ENCODE assay signal across 8 cellular contexts in genomic region chr17:17712268-17712924, GRCh38. TPM values are rescaled to one million over a fixed set of nuclear protein-coding genes. Genes with fewer than 3 reads are reported as not detected.
DNase-seq lines count a peak whose midpoint lies in the region; ATAC-seq, FAIRE-seq and TF ChIP-seq lines count a peak whose summit lies in the region.

No MANE protein-coding gene starts in this region.

- TF ChIP-seq CTCF in BJ (IDR thresholded peaks at IDR 0.05; ENCODE audit: insufficient read depth, low read depth, low read length) = no peak

- peaks cover 0 to under 1% of the 10 kb centered on the region in 2 donors for H3K36me3 Mint-ChIP-seq in naive B cell

- ATAC-seq in HG03460 (IDR thresholded peaks at IDR 0.05; ENCODE audit: unreplicated experiment) = peak; percentile 86
- peak; percentile 82 to 93 for ATAC-seq in naive B cell (ENCODE audit: low read depth in 2 of 2)
- no peak for ATAC-seq in GM21526 (IDR thresholded peaks at IDR 0.05; ENCODE audit: low FRiP score, unreplicated experiment)

- peaks cover 0 to 10% (median 5%) of the 10 kb centered on the region in 3 donors for H3K27me3 Mint-ChIP-seq in naive B cell

- peak; percentile 96 for FAIRE-seq in GM19239 (lab: Jason Lieb, UNC)

- H3K4me3 Mint-ChIP-seq in naive B cell = peak overlapping the region in 6 of 8 donors; percentile 11 to 59 (median 34)

- DNase-seq in BJ (ENCODE audit: low read depth) (peak; percentile 76), GM19239 (ENCODE audit: insufficient read length, low spot score) (peak; percentile 73), amniotic epithelial cell (ENCODE audit: low read depth) (peak; percentile 99), naive B cell (no peak), NCI-H524 (lab: John Stamatoyannopoulos, UW) (no peak)
- no peak for DNase-seq in stimulated activated CD4-positive, alpha-beta T cell treated with anti-CD3 and anti-CD28 coated beads, Interleukin-4, amount 100 ng/mL, for 24 hours

- H3K4me1 Mint-ChIP-seq in naive B cell = peaks cover 31 to 47% (median 34%) of the 10 kb centered on the region in 3 donors

- no peaks in the 10 kb centered on the region for H3K9me3 Mint-ChIP-seq in naive B cell

- H3K36me3 ChIP-seq in BJ (ENCODE audit: control insufficient read depth, insufficient read depth, low read length) = no peaks in the 10 kb centered on the region

- CTCF ChIA-PET in BJ (lab: Yijun Ruan, JAX) = interaction anchor here (0.5 to 0.9 kb wide), 2 partner anchors 54 to 100 kb away, joined by 4 read pairs; no protein-coding TSS in a partner anchor

- H3K4me3 ChIP-seq in BJ (ENCODE audit: low read depth, low read length) = no peak overlapping the region

- no peaks in the 10 kb centered on the region for H3K27me3 ChIP-seq in BJ (ENCODE audit: control insufficient read depth, insufficient read depth, low read length)

- POLR2A ChIA-PET in BJ (lab: Charles Lee) = no interaction called here

- peak overlapping the region in 4 of 6 donors; percentile 28 to 88 (median 66) for H3K27ac Mint-ChIP-seq in naive B cell

RNA-seq across cellular contexts. Expression of gene RAI1, which starts 31.1 kb away (rescaled TPM):
- polyA plus RNA-seq in BJ (2011; rRNA removed) = 2.1 and 2.4 TPM in 2 replicates
- 2.5 and 6.6 TPM in 2 replicates for polyA minus RNA-seq in BJ (2011; rRNA and poly(A)+ RNA removed)
- 1 to 10 TPM; 1.9 to 3.8 (median 2.6) TPM for polyA plus RNA-seq in naive B cell (ENCODE audit: low read depth in 6 of 6)

Comparison
In these comparisons a context has a peak if more than half of its experiments do, and no peak if none do; other contexts are left out.
1. DNase-seq: peak in BJ (single experiment), GM19239 (single experiment) and amniotic epithelial cell (single experiment); none in naive B cell (single experiment), stimulated activated CD4-positive, alpha-beta T cell treated with anti-CD3 and anti-CD28 coated beads, Interleukin-4, amount 100 ng/mL, for 24 hours (single experiment) and NCI-H524 (0 of 2).